In the genomic region with DNA sequence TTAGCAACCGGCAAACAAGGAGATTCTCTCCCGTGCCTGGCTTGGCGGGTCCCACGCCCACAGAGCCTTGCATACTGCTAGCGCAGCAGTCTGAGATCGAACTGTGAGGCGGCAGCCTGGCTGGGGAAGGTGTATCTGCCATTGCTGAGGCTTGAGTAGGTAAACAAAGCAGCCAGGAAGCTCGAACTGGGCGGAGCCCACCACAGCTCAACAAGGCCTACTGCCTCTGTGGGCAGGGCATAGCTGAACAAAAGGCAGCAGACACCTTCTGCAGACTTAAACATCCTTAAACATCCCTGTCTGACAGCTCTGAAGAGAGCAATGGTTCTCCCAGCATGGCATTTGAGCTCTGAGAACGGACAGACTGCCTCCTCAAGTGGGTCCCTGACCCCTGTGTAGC, we compare ENCODE assay signal across 7 cellular contexts. TPM values are rescaled to one million over a fixed set of nuclear protein-coding genes. Genes with fewer than 3 reads are reported as not detected.
A peak's percentile ranks its signal among the peaks of the same experiment; 100 is the strongest.
DNase-seq lines count a peak whose midpoint lies in the region; ATAC-seq and TF ChIP-seq lines count a peak whose summit lies in the region.
"Not testable (repeated sequence)": the region's sequence is repeated elsewhere in the genome, so short reads cannot be mapped to it uniquely, and the experiment has no call there.

No MANE protein-coding gene starts in this region.

- POLR2A ChIA-PET in CD4-positive, alpha-beta memory T cell (lab: Charles Lee; ENCODE audit: partially characterized antibody); T-cell (lab: Charles Lee): not testable (repeated sequence)
- POLR2A ChIA-PET in activated CD4-positive, alpha-beta memory T cell treated with anti-CD3 and anti-CD28 coated beads, Interleukin-2, amount 10 ng/mL, durations not matched to agents 7 days and 5 days (lab: Charles Lee), result interaction anchor here (1.7 kb wide), 1 partner anchor 59 kb away, joined by 9 read pairs; the partner anchor contains the start of gene ZNF800
- POLR2A ChIA-PET in naive thymus-derived CD4-positive, alpha-beta T cell (lab: Charles Lee), result interaction anchor here (0.7 to 2.9 kb wide), 4 partner anchors 37 to 62 kb away, joined by 3 to 13 read pairs (median 6); partner anchors contain the start of gene ZNF800

- TF ChIP-seq CTCF in GM23338 (conservative IDR thresholded peaks at IDR 0.05; ENCODE audit: low read depth in 2 of 2), result not testable (repeated sequence)

- not testable (repeated sequence) for H3K36me3 Mint-ChIP-seq in CD4-positive, alpha-beta memory T cell; GM23338 (ENCODE audit: low read depth); T-cell; activated CD4-positive, alpha-beta memory T cell treated with anti-CD3 and anti-CD28 coated beads, Interleukin-2, amount 10 ng/mL, durations not matched to agents 7 days and 5 days (ENCODE audit: low read depth); activated T-cell treated with anti-CD3 and anti-CD28 coated beads, Interleukin-2, amount 50 U/mL, for 24 hours (ENCODE audit: low read depth); activated naive CD4-positive, alpha-beta T cell treated with anti-CD3 and anti-CD28 coated beads, Interleukin-2, amount 10 ng/mL, durations not matched to agents 7 days and 5 days
- H3K36me3 Mint-ChIP-seq in naive thymus-derived CD4-positive, alpha-beta T cell, result peaks cover 0 to 23% (median 12%) of the 10 kb centered on the region in 5 donors

- H3K27ac ChIP-seq in CD4-positive, alpha-beta memory T cell (ENCODE audit: low read depth, low read length); GM23338 (ENCODE audit: low read depth); naive thymus-derived CD4-positive, alpha-beta T cell (ENCODE audit: low read depth, low read length): not testable (repeated sequence)

- intact Hi-C loops in CD4-positive, alpha-beta memory T cell (cut with micrococcal nuclease); naive thymus-derived CD4-positive, alpha-beta T cell (cut with micrococcal nuclease): not testable (repeated sequence)

- not testable (repeated sequence) for H3K9me2 ChIP-seq in GM23338 (ENCODE audit: insufficient read depth)

- H4K20me1 ChIP-seq in GM23338 (replicated peaks; ENCODE audit: insufficient read depth), result not testable (repeated sequence)

- not testable (repeated sequence) for H3F3A ChIP-seq in GM23338 (replicated peaks; ENCODE audit: low read depth)

- H3K4me3 Mint-ChIP-seq in CD4-positive, alpha-beta memory T cell, result peak overlapping the region in 5 of 8 donors; percentile 9 to 69 (median 23)
- not testable (repeated sequence) for H3K4me3 Mint-ChIP-seq in GM23338; activated CD4-positive, alpha-beta memory T cell treated with anti-CD3 and anti-CD28 coated beads, Interleukin-2, amount 10 ng/mL, durations not matched to agents 7 days and 5 days; activated T-cell treated with anti-CD3 and anti-CD28 coated beads, Interleukin-2, amount 50 U/mL, for 24 hours; activated naive CD4-positive, alpha-beta T cell treated with anti-CD3 and anti-CD28 coated beads, Interleukin-2, amount 10 ng/mL, durations not matched to agents 7 days and 5 days
- peak overlapping the region in 2 of 3 donors; percentile 36 to 62 for H3K4me3 Mint-ChIP-seq in T-cell
- H3K4me3 Mint-ChIP-seq in naive thymus-derived CD4-positive, alpha-beta T cell, result peak overlapping the region in 5 of 10 donors; percentile 12 to 55 (median 39)

- peak overlapping the region in 1 of 7 donors; percentile 14 for H3K27ac Mint-ChIP-seq in CD4-positive, alpha-beta memory T cell
- not testable (repeated sequence) for H3K27ac Mint-ChIP-seq in GM23338; activated CD4-positive, alpha-beta memory T cell treated with anti-CD3 and anti-CD28 coated beads, Interleukin-2, amount 10 ng/mL, durations not matched to agents 7 days and 5 days; activated T-cell treated with anti-CD3 and anti-CD28 coated beads, Interleukin-2, amount 50 U/mL, for 24 hours; activated naive CD4-positive, alpha-beta T cell treated with anti-CD3 and anti-CD28 coated beads, Interleukin-2, amount 10 ng/mL, durations not matched to agents 7 days and 5 days
- H3K27ac Mint-ChIP-seq in T-cell, result peak overlapping the region in 1 of 2 donors; percentile 86
- peak overlapping the region in 7 of 9 donors; percentile 2 to 82 (median 55) for H3K27ac Mint-ChIP-seq in naive thymus-derived CD4-positive, alpha-beta T cell

- not testable (repeated sequence) for ATAC-seq in GM23338
- ATAC-seq in T-cell (replicated peaks in 1 of 4), result peak; percentile 62 to 87 (median 82)
- peak; percentile 33 for ATAC-seq in naive thymus-derived CD4-positive, alpha-beta T cell

- not testable (repeated sequence) for H3K27me3 ChIP-seq in CD4-positive, alpha-beta memory T cell (ENCODE audit: insufficient read depth, low read length); GM23338 (ENCODE audit: insufficient read depth); naive thymus-derived CD4-positive, alpha-beta T cell (ENCODE audit: control insufficient read depth in 2 of 2, insufficient read depth in 2 of 2, low read length in 2 of 2)

- H3K36me3 ChIP-seq in CD4-positive, alpha-beta memory T cell (ENCODE audit: insufficient read depth, low read length); GM23338 (ENCODE audit: insufficient read depth); naive thymus-derived CD4-positive, alpha-beta T cell (ENCODE audit: control insufficient read depth in 2 of 3, insufficient read depth in 3 of 3, low read length in 3 of 3): not testable (repeated sequence)

- H3K4me3 ChIP-seq in CD4-positive, alpha-beta memory T cell (ENCODE audit: low read length in 2 of 2); GM23338; naive thymus-derived CD4-positive, alpha-beta T cell (ENCODE audit: low read length): not testable (repeated sequence)

- H3K4me2 ChIP-seq in GM23338, result not testable (repeated sequence)

- CTCF ChIA-PET in CD4-positive, alpha-beta memory T cell (lab: Charles Lee; ENCODE audit: partially characterized antibody), result interaction anchor here (1.1 to 1.9 kb wide), 3 partner anchors 59 to 110 kb away, joined by 3 to 6 read pairs (median 4); partner anchors contain the start of gene ZNF800
- CTCF ChIA-PET in T-cell (lab: Charles Lee), result interaction anchor here in 1 of 2 donors (0.6 kb wide), 1 partner anchor 161 kb away, joined by 3 read pairs; no protein-coding TSS in a partner anchor
- CTCF ChIA-PET in activated CD4-positive, alpha-beta memory T cell treated with anti-CD3 and anti-CD28 coated beads, Interleukin-2, amount 10 ng/mL, durations not matched to agents 7 days and 5 days (lab: Charles Lee); activated naive CD4-positive, alpha-beta T cell treated with anti-CD3 and anti-CD28 coated beads, Interleukin-2, amount 10 ng/mL, durations not matched to agents 7 days and 5 days (lab: Charles Lee): not testable (repeated sequence)
- CTCF ChIA-PET in naive thymus-derived CD4-positive, alpha-beta T cell (lab: Charles Lee), result interaction anchor here (1.0 to 1.4 kb wide), 3 partner anchors 21 to 104 kb away, joined by 3 to 8 read pairs (median 4); partner anchors contain the start of gene ZNF800

- not testable (repeated sequence) for H3K79me2 ChIP-seq in GM23338 (replicated peaks; ENCODE audit: insufficient read depth)

- not testable (repeated sequence) for H3K9me3 ChIP-seq in CD4-positive, alpha-beta memory T cell (ENCODE audit: control insufficient read depth in 1 of 2, low read length in 2 of 2)
- H3K9me3 ChIP-seq in naive thymus-derived CD4-positive, alpha-beta T cell (ENCODE audit: control insufficient read depth in 2 of 3, low read length in 3 of 3), result peaks cover 0 to 13% (median 0%) of the 10 kb centered on the region in 3 experiments

- H3K4me1 Mint-ChIP-seq in CD4-positive, alpha-beta memory T cell, result peaks cover 9 to 18% (median 15%) of the 10 kb centered on the region in 4 donors
- H3K4me1 Mint-ChIP-seq in GM23338, result not testable (repeated sequence)
- H3K4me1 Mint-ChIP-seq in T-cell, result peaks cover 21 to 31% (median 30%) of the 10 kb centered on the region in 3 donors
- H3K4me1 Mint-ChIP-seq in activated CD4-positive, alpha-beta memory T cell treated with anti-CD3 and anti-CD28 coated beads, Interleukin-2, amount 10 ng/mL, durations not matched to agents 7 days and 5 days, result peaks cover 12% of the 10 kb centered on the region
- peaks cover 19% of the 10 kb centered on the region for H3K4me1 Mint-ChIP-seq in activated T-cell treated with anti-CD3 and anti-CD28 coated beads, Interleukin-2, amount 50 U/mL, for 24 hours (ENCODE audit: low read depth)
- peaks cover 35% of the 10 kb centered on the region for H3K4me1 Mint-ChIP-seq in activated naive CD4-positive, alpha-beta T cell treated with anti-CD3 and anti-CD28 coated beads, Interleukin-2, amount 10 ng/mL, durations not matched to agents 7 days and 5 days
- H3K4me1 Mint-ChIP-seq in naive thymus-derived CD4-positive, alpha-beta T cell, result peaks cover 3 to 33% (median 28%) of the 10 kb centered on the region in 7 donors

- peak in 4 of 5 donors; percentile 9 to 26 (median 17) for DNase-seq in CD4-positive, alpha-beta memory T cell
- DNase-seq in GM23338 (ENCODE audit: low spot score), result not testable (repeated sequence)
- DNase-seq in T-cell, result peak in 32 of 34 experiments; percentile 4 to 60 (median 26)
- peak; percentile 30 for DNase-seq in activated CD4-positive, alpha-beta memory T cell treated with anti-CD3 and anti-CD28 coated beads, Interleukin-2, amount 10 ng/mL, durations not matched to agents 7 days and 5 days
- DNase-seq in activated T-cell treated with anti-CD3 and anti-CD28 coated beads, Interleukin-2, amount 50 U/mL, for 24 hours, result peak; percentile 37
- DNase-seq in activated naive CD4-positive, alpha-beta T cell treated with anti-CD3 and anti-CD28 coated beads, Interleukin-2, amount 10 ng/mL, durations not matched to agents 7 days and 5 days, result peak; percentile 59
- peak in 7 of 9 donors; percentile 8 to 57 (median 30) for DNase-seq in naive thymus-derived CD4-positive, alpha-beta T cell

- peaks cover 0 to 25% (median 13%) of the 10 kb centered on the region in 8 donors for H3K9me3 Mint-ChIP-seq in CD4-positive, alpha-beta memory T cell
- H3K9me3 Mint-ChIP-seq in GM23338, result peaks cover 23% of the 10 kb centered on the region
- H3K9me3 Mint-ChIP-seq in T-cell, result peaks cover 3 to 13% (median 9%) of the 10 kb centered on the region in 3 donors
- not testable (repeated sequence) for H3K9me3 Mint-ChIP-seq in activated CD4-positive, alpha-beta memory T cell treated with anti-CD3 and anti-CD28 coated beads, Interleukin-2, amount 10 ng/mL, durations not matched to agents 7 days and 5 days; activated T-cell treated with anti-CD3 and anti-CD28 coated beads, Interleukin-2, amount 50 U/mL, for 24 hours
- H3K9me3 Mint-ChIP-seq in activated naive CD4-positive, alpha-beta T cell treated with anti-CD3 and anti-CD28 coated beads, Interleukin-2, amount 10 ng/mL, durations not matched to agents 7 days and 5 days, result peaks cover 22% of the 10 kb centered on the region
- peaks cover 0 to 47% (median 10%) of the 10 kb centered on the region in 11 donors for H3K9me3 Mint-ChIP-seq in naive thymus-derived CD4-positive, alpha-beta T cell

- peaks cover 17% of the 10 kb centered on the region for H3K4me1 ChIP-seq in CD4-positive, alpha-beta memory T cell (ENCODE audit: insufficient read depth, low read length)
- H3K4me1 ChIP-seq in GM23338 (ENCODE audit: insufficient read depth), result not testable (repeated sequence)
- peaks cover 0 to 11% of the 10 kb centered on the region in 2 donors for H3K4me1 ChIP-seq in naive thymus-derived CD4-positive, alpha-beta T cell (ENCODE audit: control insufficient read depth in 2 of 2, insufficient read depth in 2 of 2, low read length in 2 of 2)

- peaks cover 10 to 14% of the 10 kb centered on the region in 2 donors for H3K27me3 Mint-ChIP-seq in CD4-positive, alpha-beta memory T cell
- not testable (repeated sequence) for H3K27me3 Mint-ChIP-seq in GM23338 (ENCODE audit: insufficient read depth, low read depth, poor library complexity); activated T-cell treated with anti-CD3 and anti-CD28 coated beads, Interleukin-2, amount 50 U/mL, for 24 hours
- H3K27me3 Mint-ChIP-seq in T-cell, result peaks cover 5 to 29% of the 10 kb centered on the region in 2 donors
- peaks cover 45% of the 10 kb centered on the region for H3K27me3 Mint-ChIP-seq in activated CD4-positive, alpha-beta memory T cell treated with anti-CD3 and anti-CD28 coated beads, Interleukin-2, amount 10 ng/mL, durations not matched to agents 7 days and 5 days
- peaks cover 49% of the 10 kb centered on the region for H3K27me3 Mint-ChIP-seq in activated naive CD4-positive, alpha-beta T cell treated with anti-CD3 and anti-CD28 coated beads, Interleukin-2, amount 10 ng/mL, durations not matched to agents 7 days and 5 days
- peaks cover 4 to 61% (median 14%) of the 10 kb centered on the region in 5 donors for H3K27me3 Mint-ChIP-seq in naive thymus-derived CD4-positive, alpha-beta T cell

- H2AFZ ChIP-seq in GM23338, result peak overlapping the region; percentile 38; the same call in 1 of the 2 replicates

RNA-seq across cellular contexts. Expression of gene ZNF800, which starts 58.8 kb away (rescaled TPM):
- 10 to 100 TPM; 61.3 to 63.3 TPM for total RNA-seq in CD4-positive, alpha-beta memory T cell
- polyA plus RNA-seq in CD4-positive, alpha-beta memory T cell, result 10 to 100 TPM; 25.6 to 59.4 TPM
- total RNA-seq in GM23338 (2014; rRNA removed; shearing (Covaris generic)), result 5.4 and 7.5 TPM in 2 replicates
- polyA plus RNA-seq in GM23338 (2016; fragmentation: Nextera tagmentation; extraction: Ambion mirVana), result 7.1 and 8.3 TPM in 2 replicates
- 10 to 100 TPM; 59.6 to 75.0 (median 64.3) TPM for total RNA-seq in T-cell
- total RNA-seq in activated CD4-positive, alpha-beta memory T cell treated with anti-CD3 and anti-CD28 coated beads, Interleukin-2, amount 10 ng/mL, durations not matched to agents 7 days and 5 days, result 10 to 100 TPM; 37.2 to 38.0 TPM
- 10 to 100 TPM; 43.3 to 71.9 (median 61.4) TPM for total RNA-seq in naive thymus-derived CD4-positive, alpha-beta T cell
- 10 to 100 TPM; 47.4 to 63.4 TPM for polyA plus RNA-seq in naive thymus-derived CD4-positive, alpha-beta T cell
